ENCODE assay signal across 14 cellular contexts in genomic region chr4:144648042-144648441, GRCh38. TPM values are rescaled to one million over a fixed set of nuclear protein-coding genes. Genes with fewer than 3 reads are reported as not detected.
DNase-seq lines count a peak whose midpoint lies in the region; ATAC-seq and TF ChIP-seq lines count a peak whose summit lies in the region.
"Had no signal": no experiment of that assay in that cellular context is flagged by ENCODE, and none has a peak within 500 bp of the region (broad histone marks: within the 10 kb centered on the region; RNA-seq: fewer than 3 reads in every experiment).

No MANE protein-coding gene starts in this region.

- H3K9me2 ChIP-seq in GM23338 (ENCODE audit: insufficient read depth) (no peaks in the 10 kb centered on the region), hepatocyte (replicated peaks; ENCODE audit: insufficient read depth) (no peaks in the 10 kb centered on the region)

- ATAC-seq in GM23338 = no peak
- ATAC-seq: effector memory CD8-positive, alpha-beta T cell; heart right ventricle had no signal

- CTCF ChIA-PET in RWPE1 (lab: Yijun Ruan, JAX) = no interaction called here

- no peak overlapping the region for H3K27ac Mint-ChIP-seq in GM23338
- H3K27ac Mint-ChIP-seq: effector memory CD8-positive, alpha-beta T cell had no signal

- H2AFZ ChIP-seq in GM23338 (no peak overlapping the region), hepatocyte (no peak overlapping the region)

- H3K9me3 ChIP-seq in SJCRH30 (replicated peaks) = no peaks in the 10 kb centered on the region
- H3K9me3 ChIP-seq in hepatocyte (ENCODE audit: low read depth) = no peaks in the 10 kb centered on the region
- H3K9me3 ChIP-seq: heart right ventricle, right atrium auricular region had no signal

- peaks cover 42% of the 10 kb centered on the region for H3K4me1 ChIP-seq in GM23338 (ENCODE audit: insufficient read depth)
- peaks cover 23% of the 10 kb centered on the region for H3K4me1 ChIP-seq in SJCRH30
- peaks cover 6% of the 10 kb centered on the region for H3K4me1 ChIP-seq in hepatocyte (ENCODE audit: insufficient read depth)

- H3K4me2 ChIP-seq in GM23338 (peak overlapping the region; percentile 85), hepatocyte (peak overlapping the region; percentile 84)

- H3K79me2 ChIP-seq in GM23338 (replicated peaks; ENCODE audit: insufficient read depth) (no peaks in the 10 kb centered on the region), hepatocyte (peaks cover 50% of the 10 kb centered on the region)

- H3K9me3 Mint-ChIP-seq in GM23338 = no peaks in the 10 kb centered on the region
- H3K9me3 Mint-ChIP-seq: effector memory CD8-positive, alpha-beta T cell had no signal

- TF ChIP-seq CTCF in GM23338 (conservative IDR thresholded peaks at IDR 0.05; ENCODE audit: low read depth in 2 of 2) = no peak
- no peak for TF ChIP-seq CTCF in hepatocyte (IDR thresholded peaks at IDR 0.05; ENCODE audit: poor library complexity)
- TF ChIP-seq CTCF in RWPE1 (conservative IDR thresholded peaks at IDR 0.05; ENCODE audit: low read depth) = no peak

- H3K4me3 Mint-ChIP-seq in GM23338 = peak overlapping the region; percentile 76

- peaks cover 46% of the 10 kb centered on the region for H3K4me1 Mint-ChIP-seq in GM23338

- H3K27me3 Mint-ChIP-seq in GM23338 (ENCODE audit: insufficient read depth, low read depth, poor library complexity) = peaks cover 60% of the 10 kb centered on the region

- 12% methylated on average over 2 of the region's 2 CpGs for WGBS in hepatocyte (ENCODE audit: low lambda C conversion rate, missing lambda C conversion rate)

- H3K36me3 Mint-ChIP-seq in GM23338 (ENCODE audit: low read depth) = no peaks in the 10 kb centered on the region; the same call in 2 of the 3 replicates

- H3K4me3 ChIP-seq in GM23338 (peak overlapping the region; percentile 58), SJCRH30 (peak overlapping the region; percentile 77), hepatocyte (peak overlapping the region; percentile 71)
- H3K4me3 ChIP-seq: right atrium auricular region had no signal

- H3K36me3 ChIP-seq in GM23338 (ENCODE audit: insufficient read depth) (no peaks in the 10 kb centered on the region), SJCRH30 (peaks cover 23% of the 10 kb centered on the region), hepatocyte (replicated peaks; ENCODE audit: insufficient read depth, low read depth) (no peaks in the 10 kb centered on the region)
- H3K36me3 ChIP-seq: heart right ventricle, right atrium auricular region had no signal

- POLR2A ChIA-PET in RWPE1 (lab: Yijun Ruan, JAX; ENCODE audit: low non-redundant PET) = no interaction called here

- H3K27ac ChIP-seq in GM23338 (ENCODE audit: low read depth) (no peak overlapping the region), SJCRH30 (peak overlapping the region; percentile 84), hepatocyte (peak overlapping the region; percentile 43), RWPE1 (no peak overlapping the region)
- H3K27ac ChIP-seq: heart right ventricle, right atrium auricular region had no signal

- peak; percentile 42 for DNase-seq in GM23338 (ENCODE audit: low spot score)
- DNase-seq in SJCRH30 = peak; percentile 53 to 80
- no peak for DNase-seq in hepatocyte (ENCODE audit: low spot score)
- DNase-seq in pons (ENCODE audit: low spot score) = peak; percentile 90
- DNase-seq in stimulated activated CD4-positive, alpha-beta T cell treated with anti-CD3 and anti-CD28 coated beads, Interleukin-2, amount 100 ng/mL, for 48 hours = no peak
- no peak for DNase-seq in NCI-H526 (lab: John Stamatoyannopoulos, UW)
- DNase-seq in RWPE1 (ENCODE audit: low spot score) = no peak
- DNase-seq in NCI-H2171 (lab: John Stamatoyannopoulos, UW) = no peak
- DNase-seq: effector memory CD8-positive, alpha-beta T cell; heart right ventricle; MV-4-11; NCI-H226 had no signal

- H4K20me1 ChIP-seq in GM23338 (replicated peaks; ENCODE audit: insufficient read depth) (no peaks in the 10 kb centered on the region), hepatocyte (ENCODE audit: insufficient read depth, poor library complexity, severe bottlenecking) (no peaks in the 10 kb centered on the region)

- no peaks in the 10 kb centered on the region for H3F3A ChIP-seq in GM23338 (replicated peaks; ENCODE audit: low read depth)

- peaks cover 64% of the 10 kb centered on the region for H3K27me3 ChIP-seq in GM23338 (ENCODE audit: insufficient read depth)
- H3K27me3 ChIP-seq in SJCRH30 = no peaks in the 10 kb centered on the region
- peaks cover 42% of the 10 kb centered on the region for H3K27me3 ChIP-seq in hepatocyte

TF ChIP-seq in GM23338, 12 proteins besides CTCF, POLR2A, EP300 and RAD21 (continues in another document):
- TF ChIP-seq NANOG (IDR thresholded peaks at IDR 0.05; ENCODE audit: borderline replicate concordance) (no peak; the same call in 1 of the 2 replicates), STAT1 (IDR thresholded peaks at IDR 0.05; ENCODE audit: unreplicated experiment) (no peak), JUNB (IDR thresholded peaks at IDR 0.05; ENCODE audit: unreplicated experiment) (no peak), REST (IDR thresholded peaks at IDR 0.05; ENCODE audit: unreplicated experiment) (no peak), EZH2 (IDR thresholded peaks at IDR 0.05; ENCODE audit: low read depth, unreplicated experiment) (no peak), ETS1 (IDR thresholded peaks at IDR 0.05) (no peak), CREB1 (CRISPR knock-in tag; IDR thresholded peaks at IDR 0.05; ENCODE audit: low read depth) (no peak), ZNF331 (CRISPR knock-in tag; IDR thresholded peaks at IDR 0.05; ENCODE audit: low read depth) (no peak), ZNF114 (CRISPR knock-in tag; IDR thresholded peaks at IDR 0.05) (no peak), EZH2phosphoT487 (IDR thresholded peaks at IDR 0.05; ENCODE audit: unreplicated experiment) (no peak), POLR2AphosphoS5 (IDR thresholded peaks at IDR 0.05; ENCODE audit: low read depth) (no peak)

RNA-seq across cellular contexts. Expression of gene HHIP, which starts 2.1 kb away (rescaled TPM):
- total RNA-seq in GM23338 (2014; rRNA removed; shearing (Covaris generic)) = 1.5 and 2.5 TPM in 2 replicates
- 4.2 and 5.9 TPM in 2 replicates for polyA plus RNA-seq in GM23338 (2016; fragmentation: Nextera tagmentation; extraction: Ambion mirVana)
- total RNA-seq in SJCRH30 (2014; rRNA removed; shearing (Covaris generic)) = 161 and 170 TPM in 2 replicates
- total RNA-seq in hepatocyte = 20.2 and 20.8 TPM in 2 replicates
- 29.2 and 33.9 TPM in 2 replicates for polyA plus RNA-seq in hepatocyte
- total RNA-seq: mononuclear cell had no signal

Comparison
In these comparisons a context has a peak if more than half of its experiments do, and no peak if none do; other contexts are left out.
1. DNase-seq: peak in GM23338 (single experiment), SJCRH30 (2 of 2) and pons (single experiment); none in hepatocyte (single experiment), stimulated activated CD4-positive, alpha-beta T cell treated with anti-CD3 and anti-CD28 coated beads, Interleukin-2, amount 100 ng/mL, for 48 hours (0 of 2), NCI-H526 (0 of 2), RWPE1 (single experiment) and NCI-H2171 (single experiment).
2. H3K27ac ChIP-seq: peak in SJCRH30 (single experiment) and hepatocyte (single experiment); none in GM23338 (single experiment) and RWPE1 (single experiment).
3. Peak in every context shown above with its lines, with median percentiles within 50 percentile points of each other: H3K4me3 ChIP-seq.